ENCODE assay signal across 9 cellular contexts in genomic region chr20:34538671-34539123, GRCh38. TPM values are rescaled to one million over a fixed set of nuclear protein-coding genes. Genes with fewer than 3 reads are reported as not detected.
DNase-seq lines count a peak whose midpoint lies in the region; ATAC-seq and TF ChIP-seq lines count a peak whose summit lies in the region.
"Had no signal": no experiment of that assay in that cellular context is flagged by ENCODE, and none has a peak within 500 bp of the region (broad histone marks: within the 10 kb centered on the region; RNA-seq: fewer than 3 reads in every experiment).

No MANE protein-coding gene starts in this region.

- peaks cover 27% of the 10 kb centered on the region for H4K20me1 ChIP-seq in neural progenitor cell (ENCODE audit: low read depth)

- H2AFZ ChIP-seq in neural progenitor cell (replicated peaks): no peak overlapping the region

- peak overlapping the region in 1 of 4 donors; percentile 14 for H3K27ac ChIP-seq in esophagus muscularis mucosa (replicated peaks in 1 of 4)
- no peak overlapping the region for H3K27ac ChIP-seq in neural progenitor cell

- H3F3A ChIP-seq in neural progenitor cell (ENCODE audit: low read depth): peaks cover 6% of the 10 kb centered on the region

- no peak for TF ChIP-seq EP300 in esophagus muscularis mucosa (IDR thresholded peaks at IDR 0.05)

- 54% methylated on average over 5 of the region's 5 CpGs for WGBS in esophagus muscularis mucosa

- H3K9ac ChIP-seq in neural progenitor cell: no peak overlapping the region

- H3K27me3 Mint-ChIP-seq in neural progenitor cell (ENCODE audit: insufficient read depth, low read depth): peaks cover 4% of the 10 kb centered on the region
- H3K27me3 Mint-ChIP-seq: stimulated activated naive CD8-positive, alpha-beta T cell treated with anti-CD3 and anti-CD28 coated beads, Interleukin-15, Interleukin-2, amounts not matched to agents 100 ng/mL and 50 ng/mL, for 24 hours had no signal

- H3K27ac Mint-ChIP-seq in neural progenitor cell: no peak overlapping the region
- H3K27ac Mint-ChIP-seq: stimulated activated naive CD8-positive, alpha-beta T cell treated with anti-CD3 and anti-CD28 coated beads, Interleukin-15, Interleukin-2, amounts not matched to agents 100 ng/mL and 50 ng/mL, for 24 hours had no signal

- H3K9me3 ChIP-seq in esophagus muscularis mucosa (no peaks in the 10 kb centered on the region), neural progenitor cell (ENCODE audit: low read depth) (no peaks in the 10 kb centered on the region)

- H3K36me3 ChIP-seq in esophagus muscularis mucosa: peaks cover 57 to 92% (median 83%) of the 10 kb centered on the region in 4 donors
- H3K36me3 ChIP-seq in neural progenitor cell: no peaks in the 10 kb centered on the region

- peaks cover 7% of the 10 kb centered on the region for H3K4me1 Mint-ChIP-seq in neural progenitor cell

- no peaks in the 10 kb centered on the region for H3K79me2 ChIP-seq in neural progenitor cell (ENCODE audit: low read depth)

- H3K4me3 ChIP-seq in esophagus muscularis mucosa (no peak overlapping the region), neural progenitor cell (no peak overlapping the region)

- no peak overlapping the region for H3K4me2 ChIP-seq in neural progenitor cell

- H3K4me3 Mint-ChIP-seq in neural progenitor cell: no peak overlapping the region
- H3K4me3 Mint-ChIP-seq: stimulated activated naive CD8-positive, alpha-beta T cell treated with anti-CD3 and anti-CD28 coated beads, Interleukin-15, Interleukin-2, amounts not matched to agents 100 ng/mL and 50 ng/mL, for 24 hours had no signal

- TF ChIP-seq CTCF in esophagus muscularis mucosa (IDR thresholded peaks at IDR 0.05) (peak; percentile 61 to 81 (median 63)), neural progenitor cell (IDR thresholded peaks at IDR 0.05) (peak; percentile 79)

- DNase-seq in NCI-H2227 (lab: John Stamatoyannopoulos, UW; ENCODE audit: unreplicated experiment): peak; percentile 47
- no peak for DNase-seq in NCI-H2227 treated with DMSO at 0.1 percent for 48 hours (lab: John Stamatoyannopoulos, UW)
- peak; percentile 48 for DNase-seq in NCI-H69 (lab: John Stamatoyannopoulos, UW)
- peak; percentile 79 for DNase-seq in activated CD8-positive, alpha-beta memory T cell treated with anti-CD3 and anti-CD28 coated beads for 24 hours
- no peak for DNase-seq in esophagus muscularis mucosa (ENCODE audit: extremely low spot score)
- DNase-seq in neural progenitor cell (ENCODE audit: low spot score): peak; percentile 62

- no peaks in the 10 kb centered on the region for H3K9me3 Mint-ChIP-seq in neural progenitor cell
- H3K9me3 Mint-ChIP-seq: stimulated activated naive CD8-positive, alpha-beta T cell treated with anti-CD3 and anti-CD28 coated beads, Interleukin-15, Interleukin-2, amounts not matched to agents 100 ng/mL and 50 ng/mL, for 24 hours had no signal

- no peak for ATAC-seq in GM21825 (IDR thresholded peaks at IDR 0.05; ENCODE audit: unreplicated experiment)
- ATAC-seq in HG03045 (IDR thresholded peaks at IDR 0.05; ENCODE audit: unreplicated experiment): no peak

- peaks cover 38% of the 10 kb centered on the region for H3K36me3 Mint-ChIP-seq in neural progenitor cell

- intact Hi-C loops in esophagus muscularis mucosa (cut with DNase I): no loop called here

- TF ChIP-seq POLR2A in esophagus muscularis mucosa (IDR thresholded peaks at IDR 0.05; ENCODE audit: low read depth): no peak

- H3K4me1 ChIP-seq in esophagus muscularis mucosa (peaks cover 0 to 7% (median 4%) of the 10 kb centered on the region in 4 donors), neural progenitor cell (no peaks in the 10 kb centered on the region)

- no peaks in the 10 kb centered on the region for H3K27me3 ChIP-seq in esophagus muscularis mucosa
- H3K27me3 ChIP-seq in neural progenitor cell: no peaks in the 10 kb centered on the region

RNA-seq across cellular contexts. Expression of gene MAP1LC3A, which starts 19.8 kb away (rescaled TPM):
- total RNA-seq in esophagus muscularis mucosa: 100 to 1,000 TPM in 3 of 4 donors, 10 to 100 TPM in 1; 83.9 to 152 (median 111) TPM
- 5.5 and 8.5 TPM in 2 replicates for total RNA-seq in neural progenitor cell (ENCODE audit: low replicate concordance)

RNA-seq across cellular contexts. Expression of gene DYNLRB1, which starts 22.5 kb away (rescaled TPM):
- total RNA-seq in esophagus muscularis mucosa (100 to 1,000 TPM; 152 to 252 (median 191) TPM), neural progenitor cell (ENCODE audit: low replicate concordance) (73.1 and 106 TPM in 2 replicates)

Comparison
In these comparisons a context has a peak if more than half of its experiments do, and no peak if none do; other contexts are left out.
1. DNase-seq: peak in NCI-H2227 (single experiment), NCI-H69 (single experiment), activated CD8-positive, alpha-beta memory T cell treated with anti-CD3 and anti-CD28 coated beads for 24 hours (single experiment) and neural progenitor cell (single experiment); none in NCI-H2227 treated with DMSO at 0.1 percent for 48 hours (single experiment) and esophagus muscularis mucosa (single experiment).